Comparison of ENCODE assay signal across 11 cellular contexts in the genomic region with DNA sequence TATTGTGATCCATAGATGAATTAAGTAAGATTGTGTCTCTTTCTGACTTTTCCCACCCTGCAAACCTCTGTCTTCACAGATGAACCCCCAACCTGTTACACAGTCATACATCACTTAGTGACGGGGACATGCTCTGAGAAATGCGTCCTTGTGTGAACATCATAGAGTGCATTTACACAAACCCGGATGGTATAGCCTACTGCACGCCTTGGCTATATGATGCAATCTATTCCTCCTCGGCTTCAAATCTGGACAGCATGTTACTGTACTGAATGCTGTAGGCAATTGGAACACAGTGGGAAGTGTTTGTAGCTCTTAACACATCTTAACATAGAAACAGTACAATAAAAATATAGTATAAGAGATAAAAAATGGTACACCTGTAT. TPM values are rescaled to one million over a fixed set of nuclear protein-coding genes. Genes with fewer than 3 reads are reported as not detected.
A peak's percentile ranks its signal among the peaks of the same experiment; 100 is the strongest.
DNase-seq lines count a peak whose midpoint lies in the region; ATAC-seq and TF ChIP-seq lines count a peak whose summit lies in the region.
"Had no signal": no experiment of that assay in that cellular context is flagged by ENCODE, and none has a peak within 500 bp of the region (broad histone marks: within the 10 kb centered on the region; RNA-seq: fewer than 3 reads in every experiment).

No MANE protein-coding gene starts in this region.

- no peaks in the 10 kb centered on the region for H3K36me3 ChIP-seq in MG63

- H3K4me3 ChIP-seq in GM12865 (ENCODE audit: low read depth, low read length) (no peak overlapping the region), MG63 (no peak overlapping the region)

- peaks cover 64% of the 10 kb centered on the region for H3K4me1 Mint-ChIP-seq in activated naive CD8-positive, alpha-beta T cell (ENCODE audit: low read depth)

- peak overlapping the region; percentile 97 for H3K27ac Mint-ChIP-seq in activated naive CD8-positive, alpha-beta T cell

- peak overlapping the region; percentile 84 for H3K4me3 Mint-ChIP-seq in activated naive CD8-positive, alpha-beta T cell

- peaks cover 4% of the 10 kb centered on the region for H3K36me3 Mint-ChIP-seq in activated naive CD8-positive, alpha-beta T cell

- H3K27me3 Mint-ChIP-seq in activated naive CD8-positive, alpha-beta T cell: no peaks in the 10 kb centered on the region

- DNase-seq in GM12865 (ENCODE audit: low read depth) (peak; percentile 36), nucleus accumbens (lab: John Stamatoyannopoulos, UW) (no peak), MG63 (no peak), DMS153 (lab: John Stamatoyannopoulos, UW) (no peak), T-helper 9 cell (no peak)
- DNase-seq: NCI-H1417 had no signal

- no peaks in the 10 kb centered on the region for H3K9me3 ChIP-seq in MG63

- no peak for TF ChIP-seq CTCF in GM12865 (IDR thresholded peaks at IDR 0.05; ENCODE audit: insufficient read depth, low read depth, low read length, missing control alignments)

- ATAC-seq in GM19455 (IDR thresholded peaks at IDR 0.05; ENCODE audit: unreplicated experiment) (peak; percentile 38), HG03175 (IDR thresholded peaks at IDR 0.05; ENCODE audit: unreplicated experiment) (peak; percentile 42)

- H3K27me3 ChIP-seq in MG63: peaks cover under 1% of the 10 kb centered on the region; the same call in 1 of the 2 replicates

- H3K9me3 Mint-ChIP-seq in activated naive CD8-positive, alpha-beta T cell (ENCODE audit: low read depth): peaks cover 2% of the 10 kb centered on the region

RNA-seq across cellular contexts. Expression of a gene that starts 7.4 kb away (rescaled TPM):
- total RNA-seq in MG63 (2014; rRNA removed; shearing (Covaris generic); ENCODE audit: low replicate concordance): not detected in 2 replicates
- total RNA-seq: H1 had no signal

RNA-seq across cellular contexts. Expression of a gene that starts 27.8 kb away (rescaled TPM):
- total RNA-seq in MG63 (2014; rRNA removed; shearing (Covaris generic); ENCODE audit: low replicate concordance): not detected in 2 replicates
- total RNA-seq: H1, omental fat pad had no signal
